ENCODE assay signal across 11 cellular contexts in genomic region chr6:71294121-71294523, GRCh38. TPM values are rescaled to one million over a fixed set of nuclear protein-coding genes. Genes with fewer than 3 reads are reported as not detected.
DNase-seq lines count a peak whose midpoint lies in the region; ATAC-seq and TF ChIP-seq lines count a peak whose summit lies in the region.
"Had no signal": no experiment of that assay in that cellular context is flagged by ENCODE, and none has a peak within 500 bp of the region (broad histone marks: within the 10 kb centered on the region; RNA-seq: fewer than 3 reads in every experiment).

No MANE protein-coding gene starts in this region.

- H2AK5ac ChIP-seq in IMR-90 (ENCODE audit: low read depth, low read length): peak overlapping the region; percentile 67; the same call in 1 of the 2 replicates
- H2AK5ac ChIP-seq in trophoblast cell (ENCODE audit: low read length): no peak overlapping the region

- TF ChIP-seq CTCF in AG09319 (IDR thresholded peaks at IDR 0.05; ENCODE audit: low read depth, low read length): no peak
- TF ChIP-seq CTCF in IMR-90 (conservative IDR thresholded peaks at IDR 0.05; ENCODE audit: low read depth, low read length): no peak
- no peak for TF ChIP-seq CTCF in choroid plexus epithelial cell (conservative IDR thresholded peaks at IDR 0.05; ENCODE audit: low read depth, low read length)

- H3K9me3 ChIP-seq in IMR-90 (ENCODE audit: control insufficient read depth, insufficient read depth, low read length): no peaks in the 10 kb centered on the region
- no peaks in the 10 kb centered on the region for H3K9me3 ChIP-seq in trophoblast cell (ENCODE audit: insufficient read depth, low read depth, low read length)
- H3K9me3 ChIP-seq: ascending aorta had no signal

- CTCF ChIA-PET in IMR-90 (lab: Yijun Ruan, JAX): no interaction called here

- dilution Hi-C loops in IMR-90 (cut with HindIII; ENCODE audit: low sequenced_read_pairs, unreplicated experiment): no loop called here

- no peak overlapping the region for H3K4ac ChIP-seq in IMR-90 (ENCODE audit: low read depth, low read length)
- H3K4ac ChIP-seq in trophoblast cell (ENCODE audit: low read depth, low read length): no peak overlapping the region

- POLR2A ChIA-PET in IMR-90 (lab: Charles Lee; ENCODE audit: unreplicated experiment): no interaction called here

- in situ Hi-C loops in IMR-90 (cut with MboI; ENCODE audit: low sequenced_read_pairs): loop anchor here (5.0 kb wide), 1 partner anchor 48 kb away; no protein-coding TSS in a partner anchor

- 0 out of 2 replicates have a peak, but pooled peaks cover 2% of the 10 kb centered on the region for H3K9me1 ChIP-seq in IMR-90 (ENCODE audit: insufficient read depth, low read length)

- peaks cover 8% of the 10 kb centered on the region; the same call in 1 of the 2 replicates for H3K36me3 ChIP-seq in IMR-90 (ENCODE audit: control insufficient read depth, insufficient read depth, low read length)
- peaks cover 0 to 4% of the 10 kb centered on the region in 2 experiments for H3K36me3 ChIP-seq in trophoblast cell (ENCODE audit: control insufficient read depth in 1 of 2, insufficient read depth in 2 of 2, low read length in 2 of 2)

- DNase-seq in AG09319 (ENCODE audit: extremely low read depth, low read depth) (peak; percentile 82), IMR-90 (peak; percentile 92), choroid plexus epithelial cell (ENCODE audit: low read depth) (peak; percentile 92), myocyte (ENCODE audit: low read depth) (peak; percentile 99), SHP77 treated with DMSO at 0.1 percent for 48 hours (lab: John Stamatoyannopoulos, UW) (no peak), HPDE6-E6E7 (ENCODE audit: extremely low spot score) (no peak), trophoblast cell (no peak)
- DNase-seq: activated CD4-positive, alpha-beta memory T cell treated with anti-CD3 and anti-CD28 coated beads for 36 hours had no signal

- H3K18ac ChIP-seq in IMR-90 (ENCODE audit: low read depth, low read length) (no peak overlapping the region), trophoblast cell (ENCODE audit: low read length) (no peak overlapping the region)

- no peak overlapping the region; a peak in 1 of 4 replicates for H4K8ac ChIP-seq in IMR-90 (ENCODE audit: low read depth in 2 of 2, low read length in 2 of 2)
- H4K8ac ChIP-seq in trophoblast cell (ENCODE audit: low read depth, low read length): no peak overlapping the region

- H2BK20ac ChIP-seq in IMR-90 (ENCODE audit: low read depth, low read length): no peak overlapping the region

- TF ChIP-seq POLR2A in IMR-90 (IDR thresholded peaks at IDR 0.05; ENCODE audit: low read depth, low read length): no peak

- H3K9ac ChIP-seq in IMR-90 (ENCODE audit: low read depth, low read length) (no peak overlapping the region), trophoblast cell (ENCODE audit: low read length) (no peak overlapping the region)

- TF ChIP-seq RAD21 in IMR-90 (IDR thresholded peaks at IDR 0.05; ENCODE audit: low read length): no peak

- H2BK120ac ChIP-seq in IMR-90 (ENCODE audit: low read depth, low read length) (no peak overlapping the region), trophoblast cell (ENCODE audit: insufficient read depth, low read length, poor library complexity) (no peak overlapping the region)

- peaks cover under 1% of the 10 kb centered on the region for H3K79me2 ChIP-seq in trophoblast cell (ENCODE audit: control insufficient read depth, insufficient read depth, low read length, poor library complexity)

- peaks cover 18% of the 10 kb centered on the region; the same call in 1 of the 2 replicates for H4K20me1 ChIP-seq in IMR-90 (ENCODE audit: insufficient read depth, low read length)

- H2AK9ac ChIP-seq in IMR-90 (replicated peaks; ENCODE audit: low read depth, low read length, poor library complexity): peak overlapping the region; percentile 23

- ATAC-seq in IMR-90 (ENCODE audit: low read depth) (peak; percentile 89), HG02610 (IDR thresholded peaks at IDR 0.05; ENCODE audit: unreplicated experiment) (no peak)

- intact Hi-C loops in IMR-90 (cut with micrococcal nuclease): loop anchor here (5.0 kb wide), 1 partner anchor 53 kb away; no protein-coding TSS in a partner anchor

- H3K23ac ChIP-seq in IMR-90 (ENCODE audit: low read depth, low read length) (no peak overlapping the region), trophoblast cell (ENCODE audit: low read length) (no peak overlapping the region)

- H3K14ac ChIP-seq in IMR-90 (replicated peaks; ENCODE audit: low read depth, low read length) (no peak overlapping the region), trophoblast cell (ENCODE audit: low read length) (no peak overlapping the region)

- no peak overlapping the region for H4K5ac ChIP-seq in IMR-90 (ENCODE audit: low read depth, low read length)

- no CpG with 5 or more reads among the region's 1 CpG for WGBS in IMR-90 (ENCODE audit: extremely low coverage in 2 of 2, insufficient read length in 1 of 2), 2 experiments
- WGBS in trophoblast cell (ENCODE audit: extremely low coverage, insufficient coverage, insufficient read length): no CpG with 5 or more reads among the region's 1 CpG

- no peak overlapping the region for H3K27ac ChIP-seq in IMR-90 (ENCODE audit: insufficient read depth, low read length)
- H3K27ac ChIP-seq in trophoblast cell (ENCODE audit: low read depth, low read length): no peak overlapping the region
- H3K27ac ChIP-seq: ascending aorta, SK-N-MC had no signal

- H3K27me3 ChIP-seq in IMR-90 (ENCODE audit: control insufficient read depth, insufficient read depth, low read length) (no peaks in the 10 kb centered on the region), trophoblast cell (ENCODE audit: insufficient read depth, low read length) (no peaks in the 10 kb centered on the region)
- H3K27me3 ChIP-seq: ascending aorta had no signal

- H3K4me1 ChIP-seq in IMR-90 (ENCODE audit: control insufficient read depth, insufficient read depth, low read length) (peaks cover 4% of the 10 kb centered on the region; the same call in 1 of the 2 replicates), trophoblast cell (ENCODE audit: control insufficient read depth in 1 of 2, insufficient read depth in 2 of 2, low read length in 2 of 2) (peaks cover 0 to 2% of the 10 kb centered on the region in 2 experiments)

- H3K79me1 ChIP-seq in IMR-90 (ENCODE audit: low read depth in 1 of 2, low read length in 2 of 2): peaks cover 30 to 53% of the 10 kb centered on the region in 2 experiments
- peaks cover under 1% of the 10 kb centered on the region for H3K79me1 ChIP-seq in trophoblast cell (ENCODE audit: low read length)

- no peak overlapping the region for H2BK12ac ChIP-seq in trophoblast cell (ENCODE audit: low read length)

- H2BK5ac ChIP-seq in IMR-90 (ENCODE audit: low read depth, low read length, poor library complexity, severe bottlenecking) (peak overlapping the region; percentile 64), trophoblast cell (ENCODE audit: low read depth, low read length, poor library complexity) (no peak overlapping the region)

- no peak overlapping the region for H4K12ac ChIP-seq in trophoblast cell (ENCODE audit: low read depth, low read length)

- no peak overlapping the region for H3K56ac ChIP-seq in IMR-90 (ENCODE audit: extremely low read depth, insufficient read depth, low read length)

- peak overlapping the region; percentile 9; the same call in 1 of the 2 replicates for H3K4me2 ChIP-seq in IMR-90 (ENCODE audit: low read depth, low read length)
- H3K4me2 ChIP-seq in trophoblast cell (ENCODE audit: low read length): no peak overlapping the region

- no peak overlapping the region for H2AFZ ChIP-seq in IMR-90 (replicated peaks; ENCODE audit: low read length, poor library complexity)
- H2AFZ ChIP-seq in trophoblast cell (ENCODE audit: insufficient read depth, low read length, poor library complexity): no peak overlapping the region

- no TSS peak for BruUV-seq in IMR-90 (replicated peaks; lab: Mats Ljungman, UMichigan)

- no peak overlapping the region for H3K4me3 ChIP-seq in IMR-90 (ENCODE audit: insufficient read depth, low read depth, low read length)
- no peak overlapping the region for H3K4me3 ChIP-seq in choroid plexus epithelial cell (ENCODE audit: low read depth, low read length)
- no peak overlapping the region for H3K4me3 ChIP-seq in trophoblast cell (ENCODE audit: low read depth, low read length)
- H3K4me3 ChIP-seq: ascending aorta, SK-N-MC had no signal

- H4K91ac ChIP-seq in IMR-90 (ENCODE audit: insufficient read depth, low read depth, low read length) (no peak overlapping the region), trophoblast cell (ENCODE audit: low read depth, low read length) (no peak overlapping the region)

- no peak overlapping the region for H2BK15ac ChIP-seq in IMR-90 (ENCODE audit: low read depth, low read length)

TF ChIP-seq in IMR-90, 13 proteins besides CTCF, POLR2A, EP300 and RAD21:
- TF ChIP-seq RCOR1 (IDR thresholded peaks at IDR 0.05; ENCODE audit: insufficient replicate concordance, low read length) (no peak), FOS (IDR thresholded peaks at IDR 0.05; ENCODE audit: low read depth, low read length) (0 out of 2 replicates have a peak, but pooled peaks have one; percentile 20), MAZ (IDR thresholded peaks at IDR 0.05; ENCODE audit: borderline replicate concordance, low read depth, low read length) (no peak), BHLHE40 (IDR thresholded peaks at IDR 0.05; ENCODE audit: low read depth, low read length) (no peak)
TF ChIP-seq in IMR-90: peak in this region for 1.

RNA-seq across cellular contexts. Expression of gene OGFRL1, which starts 5.5 kb away (rescaled TPM):
- 5.7 and 14.4 TPM in 2 replicates for total RNA-seq in IMR-90 (2012; rRNA removed)
- 3.7 and 5.4 TPM in 2 replicates for polyA plus RNA-seq in IMR-90 (2012; rRNA removed)
- polyA plus RNA-seq in IMR-90 (2012; cell fraction: cytosol; rRNA removed): 0.65 and 1.2 TPM in 2 replicates
- polyA plus RNA-seq in IMR-90 (2012; cell fraction: nucleus; rRNA removed; ENCODE audit: low replicate concordance): 0.41 and 2.7 TPM in 2 replicates
- total RNA-seq in myocyte: 27.1 and 31.5 TPM in 2 replicates
- polyA plus RNA-seq in myocyte (2012): 26.4 TPM
- polyA plus RNA-seq in trophoblast cell (2013): 8.9 TPM in 2 replicates

Comparison
In these comparisons a context has a peak if more than half of its experiments do, and no peak if none do; other contexts are left out.
1. DNase-seq: peak in AG09319 (single experiment), IMR-90 (single experiment), choroid plexus epithelial cell (single experiment) and myocyte (single experiment); none in SHP77 treated with DMSO at 0.1 percent for 48 hours (single experiment), HPDE6-E6E7 (single experiment) and trophoblast cell (0 of 2).